In genomic region chr9:33818832-33819500, GRCh38 we compare ENCODE assay signal across 8 cellular contexts. TPM values are rescaled to one million over a fixed set of nuclear protein-coding genes. Genes with fewer than 3 reads are reported as not detected.
DNase-seq lines count a peak whose midpoint lies in the region; ATAC-seq, FAIRE-seq and TF ChIP-seq lines count a peak whose summit lies in the region.

No MANE protein-coding gene starts in this region.

- H3K27me3 ChIP-seq in CD4-positive, CD25-positive, alpha-beta regulatory T cell (ENCODE audit: control insufficient read depth, insufficient read depth, low read length): no peaks in the 10 kb centered on the region
- no peaks in the 10 kb centered on the region for H3K27me3 ChIP-seq in H1 (replicated peaks in 1 of 4; ENCODE audit: control insufficient read depth in 3 of 4, extremely low read depth in 1 of 4, insufficient read depth in 3 of 4, low read length in 3 of 4)
- no peaks in the 10 kb centered on the region for H3K27me3 ChIP-seq in neural progenitor cell

- H3K27me3 Mint-ChIP-seq in CD4-positive, CD25-positive, alpha-beta regulatory T cell: no peaks in the 10 kb centered on the region
- peaks cover 5% of the 10 kb centered on the region for H3K27me3 Mint-ChIP-seq in neural progenitor cell (ENCODE audit: insufficient read depth, low read depth)

- peaks cover 40% of the 10 kb centered on the region for H3K4me1 ChIP-seq in CD4-positive, CD25-positive, alpha-beta regulatory T cell (ENCODE audit: control insufficient read depth, insufficient read depth, low read length, poor library complexity, severe bottlenecking)
- H3K4me1 ChIP-seq in H1 (replicated peaks in 1 of 4; ENCODE audit: control insufficient read depth in 3 of 4, insufficient read depth in 4 of 4, low read length in 3 of 4): peaks cover 0 to 8% (median 5%) of the 10 kb centered on the region in 4 experiments; a peak in 5 of 7 replicates
- H3K4me1 ChIP-seq in neural progenitor cell: peaks cover 24% of the 10 kb centered on the region

- H3K4me3 Mint-ChIP-seq in CD4-positive, CD25-positive, alpha-beta regulatory T cell: peak overlapping the region; percentile 92 to 98 (median 95)
- H3K4me3 Mint-ChIP-seq in neural progenitor cell: peak overlapping the region; percentile 95

- H2BK120ac ChIP-seq in H1 (replicated peaks; ENCODE audit: low read depth, low read length): no peak overlapping the region

- peaks cover 23% of the 10 kb centered on the region for H3F3A ChIP-seq in neural progenitor cell (ENCODE audit: low read depth)

- H3K23me2 ChIP-seq in H1 (ENCODE audit: low read depth, low read length): peaks cover 11% of the 10 kb centered on the region

- no peak overlapping the region for H2AK5ac ChIP-seq in H1 (ENCODE audit: low read depth, low read length)

- peak in 1 of 3 donors; percentile 11 for DNase-seq in CD4-positive, CD25-positive, alpha-beta regulatory T cell
- DNase-seq in NB4 (ENCODE audit: low read depth) (no peak), H1 (ENCODE audit: low read depth in 1 of 2, low spot score in 2 of 2) (no peak), neural progenitor cell (ENCODE audit: low spot score) (no peak), nucleus accumbens (lab: John Stamatoyannopoulos, UW) (no peak), NCI-H446 (lab: John Stamatoyannopoulos, UW) (no peak), NCI-H226 (no peak)

- H3K9ac ChIP-seq in H1 (replicated peaks in 1 of 4; ENCODE audit: extremely low read depth in 1 of 4, low read depth in 3 of 4, low read length in 3 of 4): peak overlapping the region; percentile 39 to 64 (median 57); a peak in 4 of 7 replicates
- H3K9ac ChIP-seq in neural progenitor cell: peak overlapping the region; percentile 18

- peak overlapping the region; percentile 97 for H3K4me3 ChIP-seq in CD4-positive, CD25-positive, alpha-beta regulatory T cell (ENCODE audit: low read depth, low read length)
- H3K4me3 ChIP-seq in NB4 (ENCODE audit: low read depth, low read length) (peak overlapping the region; percentile 75), H1 (ENCODE audit: extremely low read depth in 1 of 4, insufficient read depth in 2 of 4, low read depth in 3 of 4, low read length in 4 of 4) (peak overlapping the region; percentile 85 to 97 (median 92)), neural progenitor cell (peak overlapping the region; percentile 98)

- CTCF ChIA-PET in H1 (lab: Charles Lee; ENCODE audit: partially characterized antibody): no interaction called here

- no peak overlapping the region for H3K18ac ChIP-seq in H1 (ENCODE audit: extremely low read depth, low read length)

- no peak overlapping the region for H2BK15ac ChIP-seq in H1 (ENCODE audit: low read length)

- FAIRE-seq in H1 (lab: Jason Lieb, UNC): no peak

- H3K27ac ChIP-seq in CD4-positive, CD25-positive, alpha-beta regulatory T cell (ENCODE audit: insufficient read depth, low read length, poor library complexity, severe bottlenecking): peak overlapping the region; percentile 95
- H3K27ac ChIP-seq in H1 (ENCODE audit: low read depth, low read length) (no peak overlapping the region), neural progenitor cell (no peak overlapping the region)

- H3K36me3 ChIP-seq in CD4-positive, CD25-positive, alpha-beta regulatory T cell (ENCODE audit: control insufficient read depth, insufficient read depth, low read length): no peaks in the 10 kb centered on the region
- no peaks in the 10 kb centered on the region for H3K36me3 ChIP-seq in H1 (ENCODE audit: control insufficient read depth in 2 of 4, insufficient read depth in 4 of 4, low read length in 3 of 4)
- no peaks in the 10 kb centered on the region for H3K36me3 ChIP-seq in neural progenitor cell

- H3K36me3 Mint-ChIP-seq in CD4-positive, CD25-positive, alpha-beta regulatory T cell: peaks cover 3% of the 10 kb centered on the region
- H3K36me3 Mint-ChIP-seq in neural progenitor cell: peaks cover 8% of the 10 kb centered on the region

- no peak overlapping the region for H4K8ac ChIP-seq in H1 (ENCODE audit: extremely low read depth, insufficient read depth, low read length)

- peak overlapping the region; percentile 86 to 89 for H3K4me2 ChIP-seq in H1 (ENCODE audit: insufficient read depth in 1 of 2, low read depth in 2 of 2, low read length in 2 of 2)
- H3K4me2 ChIP-seq in neural progenitor cell: peak overlapping the region; percentile 81

- TF ChIP-seq POLR2A in NB4 (IDR thresholded peaks at IDR 0.05; ENCODE audit: extremely low read depth, insufficient read length): no peak
- no peak for TF ChIP-seq POLR2A in H1 (IDR thresholded peaks at IDR 0.05; ENCODE audit: control extremely low read depth in 1 of 2, low read depth in 2 of 2, low read length in 2 of 2)

- H2AFZ ChIP-seq in H1 (ENCODE audit: low read length) (no peak overlapping the region), neural progenitor cell (replicated peaks) (no peak overlapping the region)

- H4K5ac ChIP-seq in H1 (ENCODE audit: insufficient read length, low read depth, low read length): no peak overlapping the region

- no peak overlapping the region for H3K4ac ChIP-seq in H1 (replicated peaks; ENCODE audit: insufficient read length, low read depth, low read length)

- H4K91ac ChIP-seq in H1 (replicated peaks; ENCODE audit: insufficient read length, low read length): no peak overlapping the region

- no peak overlapping the region for H3K14ac ChIP-seq in H1 (ENCODE audit: insufficient read length)

- H3K23ac ChIP-seq in H1 (ENCODE audit: insufficient read length): no peak overlapping the region

- TF ChIP-seq CTCF in NB4 (IDR thresholded peaks at IDR 0.05; ENCODE audit: low read depth, low read length) (no peak), H1 (IDR thresholded peaks at IDR 0.05; ENCODE audit: control extremely low read depth in 1 of 3, insufficient read depth in 1 of 3, low read depth in 1 of 3, low read length in 3 of 3) (no peak), neural progenitor cell (IDR thresholded peaks at IDR 0.05) (no peak)

- H2BK12ac ChIP-seq in H1 (ENCODE audit: low read depth, low read length): no peak overlapping the region

- peaks cover 28 to 61% (median 41%) of the 10 kb centered on the region in 4 donors for H3K4me1 Mint-ChIP-seq in CD4-positive, CD25-positive, alpha-beta regulatory T cell
- H3K4me1 Mint-ChIP-seq in neural progenitor cell: peaks cover 25% of the 10 kb centered on the region

- H3K79me2 ChIP-seq in H1 (ENCODE audit: control insufficient read depth in 1 of 2, insufficient read depth in 2 of 2, low read length in 2 of 2): peaks cover 21 to 57% of the 10 kb centered on the region in 2 experiments
- H3K79me2 ChIP-seq in neural progenitor cell (ENCODE audit: low read depth): peaks cover 78% of the 10 kb centered on the region

- TF ChIP-seq RAD21 in H1 (IDR thresholded peaks at IDR 0.05 in 1 of 2, conservative IDR thresholded peaks at IDR 0.05 in 1 of 2; ENCODE audit: low read depth in 2 of 2, low read length in 2 of 2): no peak

- POLR2A ChIA-PET in H1 (lab: Charles Lee; ENCODE audit: partially characterized antibody): interaction anchor here (0.9 to 1.6 kb wide), 4 partner anchors 19 to 40 kb away, joined by 3 to 6 read pairs (median 3); no protein-coding TSS in a partner anchor

- 0 out of 2 replicates have a peak, but pooled peaks cover 2% of the 10 kb centered on the region for H3K79me1 ChIP-seq in H1 (ENCODE audit: low read depth, low read length)

- WGBS in H1 (ENCODE audit: extremely low coverage in 1 of 2, insufficient coverage in 1 of 2, insufficient read length in 1 of 2, insufficient replicate concordance in 2 of 2, low coverage in 1 of 2, low lambda C conversion rate in 2 of 2, missing lambda C conversion rate in 1 of 2), 2 experiments: 43% methylated on average over 5 of the region's 5 CpGs; no CpG with 5 or more reads in 1 of the 2 experiments

- H3K9me3 Mint-ChIP-seq in CD4-positive, CD25-positive, alpha-beta regulatory T cell: no peaks in the 10 kb centered on the region
- peaks cover 2% of the 10 kb centered on the region for H3K9me3 Mint-ChIP-seq in neural progenitor cell

- no peak for TF ChIP-seq EP300 in H1 (IDR thresholded peaks at IDR 0.05; ENCODE audit: borderline replicate concordance in 1 of 2, low read depth in 2 of 2, low read length in 2 of 2)

- no peaks in the 10 kb centered on the region for H3K9me3 ChIP-seq in CD4-positive, CD25-positive, alpha-beta regulatory T cell (ENCODE audit: control insufficient read depth in 2 of 2, low read length in 2 of 2)
- H3K9me3 ChIP-seq in H1 (ENCODE audit: insufficient read depth in 2 of 2, low read depth in 1 of 2, low read length in 1 of 2): no peaks in the 10 kb centered on the region
- H3K9me3 ChIP-seq in neural progenitor cell (ENCODE audit: low read depth): no peaks in the 10 kb centered on the region

- no peak overlapping the region for H3K56ac ChIP-seq in H1 (replicated peaks; ENCODE audit: insufficient read length, low read depth, low read length)

- H4K20me1 ChIP-seq in H1 (replicated peaks in 1 of 2; ENCODE audit: control insufficient read depth in 1 of 2, insufficient read depth in 2 of 2, low read length in 2 of 2) (no peaks in the 10 kb centered on the region), neural progenitor cell (ENCODE audit: low read depth) (peaks cover 51% of the 10 kb centered on the region)

- H2BK20ac ChIP-seq in H1 (ENCODE audit: low read length): no peak overlapping the region

- ATAC-seq in CD4-positive, CD25-positive, alpha-beta regulatory T cell (ENCODE audit: low read depth in 2 of 2): no peak
- no peak for ATAC-seq in HG03442 (IDR thresholded peaks at IDR 0.05; ENCODE audit: unreplicated experiment)

- H3K27ac Mint-ChIP-seq in CD4-positive, CD25-positive, alpha-beta regulatory T cell: peak overlapping the region; percentile 79 to 99 (median 95)
- peak overlapping the region; percentile 94 for H3K27ac Mint-ChIP-seq in neural progenitor cell

- no peak overlapping the region for H2BK5ac ChIP-seq in H1 (ENCODE audit: low read depth, low read length)

RNA-seq across cellular contexts. Expression of gene UBE2R2, which starts 2.0 kb away (rescaled TPM):
- 33.3 TPM for total RNA-seq in CD4-positive, CD25-positive, alpha-beta regulatory T cell
- 10 to 100 TPM; 14.8 to 20.3 (median 15.8) TPM for polyA plus RNA-seq in CD4-positive, CD25-positive, alpha-beta regulatory T cell
- 42.1 and 42.4 TPM in 2 replicates for total RNA-seq in H1 (2021; fragmentation: NEBNext Ultra II Directional; extraction: Animal tissue kit (Norgen Biotek cat#: 25700))
- polyA plus RNA-seq in H1 (2011; rRNA removed): 15.6 and 19.4 TPM in 2 replicates
- polyA plus RNA-seq in H1 (2011; cell fraction: cytosol; rRNA removed): 21.2 TPM
- polyA plus RNA-seq in H1 (2011; cell fraction: nucleus; rRNA removed): 12.1 TPM
- 33.5 to 49.2 TPM (median 34.5 TPM) in 4 replicates for polyA plus RNA-seq in H1 (2012, experiment 1 of 2)
- 35.5 TPM for polyA plus RNA-seq in H1 (2012, experiment 2 of 2)
- polyA plus RNA-seq in H1 (2013, experiment 1 of 2): 41.1 TPM
- 41.0 TPM for polyA plus RNA-seq in H1 (2013, experiment 2 of 2)
- 22.7 and 23.2 TPM in 2 replicates for polyA minus RNA-seq in H1 (2011; rRNA and poly(A)+ RNA removed)
- 20.3 TPM for polyA minus RNA-seq in H1 (2011; cell fraction: cytosol; rRNA and poly(A)+ RNA removed)
- polyA minus RNA-seq in H1 (2011; cell fraction: nucleus; rRNA and poly(A)+ RNA removed): 18.8 TPM
- 53.6 and 68.3 TPM in 2 replicates for total RNA-seq in neural progenitor cell (ENCODE audit: low replicate concordance)

RNA-seq across cellular contexts. Expression of gene PRSS3, which starts 23.6 kb away (rescaled TPM):
- total RNA-seq in CD4-positive, CD25-positive, alpha-beta regulatory T cell: not detected
- not detected for polyA plus RNA-seq in CD4-positive, CD25-positive, alpha-beta regulatory T cell
- total RNA-seq in H1 (2021; fragmentation: NEBNext Ultra II Directional; extraction: Animal tissue kit (Norgen Biotek cat#: 25700)): not detected in 2 replicates
- 0.12 TPM in 1 of 2 replicates, not detected in the other for polyA plus RNA-seq in H1 (2011; rRNA removed)
- polyA plus RNA-seq in H1 (2011; cell fraction: cytosol; rRNA removed): not detected
- polyA plus RNA-seq in H1 (2011; cell fraction: nucleus; rRNA removed): not detected
- not detected in 4 replicates for polyA plus RNA-seq in H1 (2012, experiment 1 of 2)
- not detected for polyA plus RNA-seq in H1 (2012, experiment 2 of 2)
- 0.14 TPM for polyA plus RNA-seq in H1 (2013, experiment 1 of 2)
- polyA plus RNA-seq in H1 (2013, experiment 2 of 2): 0.13 TPM
- not detected in 2 replicates for polyA minus RNA-seq in H1 (2011; rRNA and poly(A)+ RNA removed)
- not detected for polyA minus RNA-seq in H1 (2011; cell fraction: cytosol; rRNA and poly(A)+ RNA removed)
- polyA minus RNA-seq in H1 (2011; cell fraction: nucleus; rRNA and poly(A)+ RNA removed): not detected
- not detected in 2 replicates for total RNA-seq in neural progenitor cell (ENCODE audit: low replicate concordance)
